ENCODE assay signal across 8 cellular contexts in genomic region chr20:50071039-50071888, GRCh38. TPM values are rescaled to one million over a fixed set of nuclear protein-coding genes. Genes with fewer than 3 reads are reported as not detected.
DNase-seq lines count a peak whose midpoint lies in the region; ATAC-seq lines count a peak whose summit lies in the region.

No MANE protein-coding gene starts in this region.

- DNase-seq in NCI-H187 (lab: John Stamatoyannopoulos, UW): peak; percentile 57 to 81
- DNase-seq in NCI-H187 treated with DMSO at 0.1 percent for 48 hours (lab: John Stamatoyannopoulos, UW): no peak
- DNase-seq in NCI-H446 (lab: John Stamatoyannopoulos, UW): peak; percentile 86 to 96
- peak; percentile 80 to 97 for DNase-seq in central memory CD8-positive, alpha-beta T cell (ENCODE audit: low spot score in 2 of 2)
- DNase-seq in left colon: peak; percentile 69 to 94
- DNase-seq in stimulated activated CD4-positive, alpha-beta T cell treated with anti-CD3 and anti-CD28 coated beads, Interleukin-1b, Interleukin-23, amount 100 ng/mL, for 4 hours (ENCODE audit: low read depth in 2 of 2): peak; percentile 95 to 96

- peak overlapping the region; percentile 64 for H3K27ac Mint-ChIP-seq in central memory CD8-positive, alpha-beta T cell (ENCODE audit: low read depth)

- H3K27me3 Mint-ChIP-seq in central memory CD8-positive, alpha-beta T cell: no peaks in the 10 kb centered on the region

- no peaks in the 10 kb centered on the region for H3K36me3 Mint-ChIP-seq in central memory CD8-positive, alpha-beta T cell (ENCODE audit: insufficient read depth)

- H3K9me3 Mint-ChIP-seq in central memory CD8-positive, alpha-beta T cell: no peaks in the 10 kb centered on the region

- H3K4me1 Mint-ChIP-seq in central memory CD8-positive, alpha-beta T cell: peaks cover 8% of the 10 kb centered on the region

- intact Hi-C loops in left colon (cut with DNase I, micrococcal nuclease): loop anchor here (2.0 to 5.0 kb wide), 2 partner anchors 88 to 94 kb away; partner anchors contain the start of gene SNAI1 (in 1 of the 2)

- peak overlapping the region; percentile 69 for H3K4me3 Mint-ChIP-seq in central memory CD8-positive, alpha-beta T cell

- ATAC-seq in HG03342 (IDR thresholded peaks at IDR 0.05; ENCODE audit: unreplicated experiment) (peak; percentile 94), left colon (peak; percentile 98)
- peak; percentile 98 to 99 for ATAC-seq in activated CD4-positive, CD25-positive, alpha-beta regulatory T cell treated with anti-CD3 and anti-CD28 coated beads, Interleukin-2, amount 50 U/mL, for 24 hours
- peak; percentile 94 for ATAC-seq in central memory CD8-positive, alpha-beta T cell (replicated peaks; ENCODE audit: extremely low read depth, poor library complexity, severe bottlenecking)

RNA-seq across cellular contexts. Expression of gene UBE2V1, which starts 41.7 kb away (rescaled TPM):
- 100 to 1,000 TPM in 1 of 2 donors, 10 to 100 TPM in 1; 70.8 to 106 TPM for total RNA-seq in left colon
